7 cellular contexts compared by ENCODE assay signal in genomic region chr15:34583399-34584320, GRCh38. TPM values are rescaled to one million over a fixed set of nuclear protein-coding genes. Genes with fewer than 3 reads are reported as not detected.
A peak's percentile ranks its signal among the peaks of the same experiment; 100 is the strongest.
DNase-seq lines count a peak whose midpoint lies in the region; ATAC-seq and TF ChIP-seq lines count a peak whose summit lies in the region.

A gene with protein sequence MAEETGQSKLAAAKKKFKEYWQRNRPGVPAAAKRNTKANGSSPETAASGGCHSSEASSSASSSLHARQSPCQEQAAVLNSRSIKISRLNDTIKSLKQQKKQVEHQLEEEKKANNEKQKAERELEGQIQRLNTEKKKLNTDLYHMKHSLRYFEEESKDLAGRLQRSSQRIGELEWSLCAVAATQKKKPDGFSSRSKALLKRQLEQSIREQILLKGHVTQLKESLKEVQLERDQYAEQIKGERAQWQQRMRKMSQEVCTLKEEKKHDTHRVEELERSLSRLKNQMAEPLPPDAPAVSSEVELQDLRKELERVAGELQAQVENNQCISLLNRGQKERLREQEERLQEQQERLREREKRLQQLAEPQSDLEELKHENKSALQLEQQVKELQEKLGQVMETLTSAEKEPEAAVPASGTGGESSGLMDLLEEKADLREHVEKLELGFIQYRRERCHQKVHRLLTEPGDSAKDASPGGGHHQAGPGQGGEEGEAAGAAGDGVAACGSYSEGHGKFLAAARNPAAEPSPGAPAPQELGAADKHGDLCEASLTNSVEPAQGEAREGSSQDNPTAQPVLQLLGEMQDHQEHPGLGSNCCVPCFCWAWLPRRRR (minus strand): TSS chr15:34583651. CDS start chr15:34535912, 47,739 bp downstream.

- dilution Hi-C loops in mammary epithelial cell (cut with HindIII; ENCODE audit: low sequenced_read_pairs): no loop called here

- H3K4me1 ChIP-seq in mammary epithelial cell (ENCODE audit: insufficient read depth, low read length): peaks cover 21% of the 10 kb centered on the region

- H3K36me3 ChIP-seq in mammary epithelial cell (ENCODE audit: insufficient read depth, low read length): no peaks in the 10 kb centered on the region

- CTCF ChIA-PET in mammary epithelial cell (lab: Charles Lee; ENCODE audit: low non-redundant PET): no interaction called here

- intact Hi-C loops in mammary epithelial cell (cut with micrococcal nuclease): loop anchor here (10.0 kb wide), 1 partner anchor 59 kb away; no protein-coding TSS in a partner anchor

- peak within 1 kb of the TSS; percentile 68 to 89 (median 86) for H3K4me3 ChIP-seq in mammary epithelial cell (replicated peaks in 1 of 3; ENCODE audit: insufficient read depth in 1 of 3, low read depth in 2 of 3, low read length in 3 of 3)

- no peaks in the 10 kb centered on the region for H4K20me1 ChIP-seq in mammary epithelial cell (ENCODE audit: insufficient read depth, low read length)

- no peaks in the 10 kb centered on the region for H3K27me3 ChIP-seq in mammary epithelial cell (ENCODE audit: insufficient read depth, low read length)

- H2AFZ ChIP-seq in mammary epithelial cell (ENCODE audit: low read depth, low read length): peak within 1 kb of the TSS; percentile 98

- no peaks in the 10 kb centered on the region for H3K9me3 ChIP-seq in mammary epithelial cell (replicated peaks; ENCODE audit: insufficient read depth, low read length)

- DNase-seq in NCI-H146 treated with DMSO at 0.1 percent for 48 hours (lab: John Stamatoyannopoulos, UW; ENCODE audit: unreplicated experiment): peak; percentile 2
- DNase-seq in mammary epithelial cell: peak; percentile 72
- DNase-seq in inferior parietal cortex (ENCODE audit: extremely low spot score): peak; percentile 64
- peak; percentile 79 for DNase-seq in stimulated activated CD4-positive, alpha-beta T cell treated with anti-CD3 and anti-CD28 coated beads, Interleukin-12 subunit alpha, Interleukin-12 subunit beta, amount 100 ng/mL, for 4 hours

- H3K79me2 ChIP-seq in mammary epithelial cell (ENCODE audit: insufficient read depth, low read length): peaks cover 66% of the 10 kb centered on the region

- H3K27ac ChIP-seq in VCaP (peak within 1 kb of the TSS; percentile 66), mammary epithelial cell (ENCODE audit: insufficient read depth, low read depth, low read length) (peak within 1 kb of the TSS; percentile 33)

- BruUV-seq in mammary epithelial cell (replicated peaks; lab: Mats Ljungman, UMichigan): no TSS peak

- TF ChIP-seq CTCF in VCaP (conservative IDR thresholded peaks at IDR 0.05) (no peak), mammary epithelial cell (conservative IDR thresholded peaks at IDR 0.05 in 1 of 2, IDR thresholded peaks at IDR 0.05 in 1 of 2; ENCODE audit: extremely low read depth in 1 of 2, insufficient read depth in 1 of 2, low read depth in 1 of 2, low read length in 2 of 2) (no peak)

- WGBS in mammary epithelial cell (ENCODE audit: low coverage, missing lambda C conversion rate): 0% methylated on average over 3 of the region's 101 CpGs

- ATAC-seq in GM18499 (IDR thresholded peaks at IDR 0.05; ENCODE audit: insufficient read depth, unreplicated experiment) (peak; percentile 42), HG02763 (IDR thresholded peaks at IDR 0.05; ENCODE audit: unreplicated experiment) (peak; percentile 63)

- H3K9ac ChIP-seq in mammary epithelial cell (ENCODE audit: insufficient read depth, low read length): peak within 1 kb of the TSS; percentile 61

- peak within 1 kb of the TSS; percentile 93 for H3K4me2 ChIP-seq in mammary epithelial cell (ENCODE audit: insufficient read depth, low read depth, low read length)

- in situ Hi-C loops in mammary epithelial cell (cut with MboI; ENCODE audit: low sequenced_read_pairs in 2 of 2): loop anchor here (25.0 kb wide), 2 partner anchors 346 to 471 kb away; partner anchors contain the start of genes EMC4 (in 2 of the 2), EMC7 (in 2 of the 2) and PGBD4 (in 2 of the 2)

RNA-seq across cellular contexts. Expression of the gene that starts here (rescaled TPM):
- 100 to 1,000 TPM in 1 of 2 donors, 10 to 100 TPM in 1; 66.3 to 109 TPM for total RNA-seq in mammary epithelial cell
- polyA plus RNA-seq in mammary epithelial cell: 31.2 TPM
- polyA minus RNA-seq in mammary epithelial cell: 57.9 TPM

Comparison
In these comparisons a context has a peak if more than half of its experiments do, and no peak if none do; other contexts are left out.
1. Peak in every context shown above with its lines: DNase-seq, ATAC-seq, H3K4me3 ChIP-seq and H3K27ac ChIP-seq.
2. DNase-seq: peak in every context shown above with its lines; median percentile 79 in stimulated activated CD4-positive, alpha-beta T cell treated with anti-CD3 and anti-CD28 coated beads, Interleukin-12 subunit alpha, Interleukin-12 subunit beta, amount 100 ng/mL, for 4 hours; 72 in mammary epithelial cell; 64 in inferior parietal cortex; 2 in NCI-H146 treated with DMSO at 0.1 percent for 48 hours.